In genomic region chr4:1289232-1290164, GRCh38 we compare ENCODE assay signal across 1 cellular context.
TF ChIP-seq lines count a peak whose summit lies in the region.

Gene MAEA (plus strand): TSS chr4:1289891. CDS start chr4:1289914, 23 bp downstream.

TF ChIP-seq in HepG2, 621 proteins besides CTCF, POLR2A, EP300 and RAD21 (continued from another document and continues in another):
- TF ChIP-seq, protein P1, sequence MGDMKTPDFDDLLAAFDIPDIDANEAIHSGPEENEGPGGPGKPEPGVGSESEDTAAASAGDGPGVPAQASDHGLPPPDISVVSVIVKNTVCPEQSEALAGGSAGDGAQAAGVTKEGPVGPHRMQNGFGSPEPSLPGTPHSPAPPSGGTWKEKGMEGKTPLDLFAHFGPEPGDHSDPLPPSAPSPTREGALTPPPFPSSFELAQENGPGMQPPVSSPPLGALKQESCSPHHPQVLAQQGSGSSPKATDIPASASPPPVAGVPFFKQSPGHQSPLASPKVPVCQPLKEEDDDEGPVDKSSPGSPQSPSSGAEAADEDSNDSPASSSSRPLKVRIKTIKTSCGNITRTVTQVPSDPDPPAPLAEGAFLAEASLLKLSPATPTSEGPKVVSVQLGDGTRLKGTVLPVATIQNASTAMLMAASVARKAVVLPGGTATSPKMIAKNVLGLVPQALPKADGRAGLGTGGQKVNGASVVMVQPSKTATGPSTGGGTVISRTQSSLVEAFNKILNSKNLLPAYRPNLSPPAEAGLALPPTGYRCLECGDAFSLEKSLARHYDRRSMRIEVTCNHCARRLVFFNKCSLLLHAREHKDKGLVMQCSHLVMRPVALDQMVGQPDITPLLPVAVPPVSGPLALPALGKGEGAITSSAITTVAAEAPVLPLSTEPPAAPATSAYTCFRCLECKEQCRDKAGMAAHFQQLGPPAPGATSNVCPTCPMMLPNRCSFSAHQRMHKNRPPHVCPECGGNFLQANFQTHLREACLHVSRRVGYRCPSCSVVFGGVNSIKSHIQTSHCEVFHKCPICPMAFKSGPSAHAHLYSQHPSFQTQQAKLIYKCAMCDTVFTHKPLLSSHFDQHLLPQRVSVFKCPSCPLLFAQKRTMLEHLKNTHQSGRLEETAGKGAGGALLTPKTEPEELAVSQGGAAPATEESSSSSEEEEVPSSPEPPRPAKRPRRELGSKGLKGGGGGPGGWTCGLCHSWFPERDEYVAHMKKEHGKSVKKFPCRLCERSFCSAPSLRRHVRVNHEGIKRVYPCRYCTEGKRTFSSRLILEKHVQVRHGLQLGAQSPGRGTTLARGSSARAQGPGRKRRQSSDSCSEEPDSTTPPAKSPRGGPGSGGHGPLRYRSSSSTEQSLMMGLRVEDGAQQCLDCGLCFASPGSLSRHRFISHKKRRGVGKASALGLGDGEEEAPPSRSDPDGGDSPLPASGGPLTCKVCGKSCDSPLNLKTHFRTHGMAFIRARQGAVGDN (CRISPR knock-in tag; IDR thresholded peaks at IDR 0.05), result peak; percentile 76
- TF ChIP-seq, protein P2, sequence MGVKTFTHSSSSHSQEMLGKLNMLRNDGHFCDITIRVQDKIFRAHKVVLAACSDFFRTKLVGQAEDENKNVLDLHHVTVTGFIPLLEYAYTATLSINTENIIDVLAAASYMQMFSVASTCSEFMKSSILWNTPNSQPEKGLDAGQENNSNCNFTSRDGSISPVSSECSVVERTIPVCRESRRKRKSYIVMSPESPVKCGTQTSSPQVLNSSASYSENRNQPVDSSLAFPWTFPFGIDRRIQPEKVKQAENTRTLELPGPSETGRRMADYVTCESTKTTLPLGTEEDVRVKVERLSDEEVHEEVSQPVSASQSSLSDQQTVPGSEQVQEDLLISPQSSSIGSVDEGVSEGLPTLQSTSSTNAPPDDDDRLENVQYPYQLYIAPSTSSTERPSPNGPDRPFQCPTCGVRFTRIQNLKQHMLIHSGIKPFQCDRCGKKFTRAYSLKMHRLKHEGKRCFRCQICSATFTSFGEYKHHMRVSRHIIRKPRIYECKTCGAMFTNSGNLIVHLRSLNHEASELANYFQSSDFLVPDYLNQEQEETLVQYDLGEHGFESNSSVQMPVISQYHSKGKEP (CRISPR knock-in tag; IDR thresholded peaks at IDR 0.05), result no peak
- TF ChIP-seq, protein P3, sequence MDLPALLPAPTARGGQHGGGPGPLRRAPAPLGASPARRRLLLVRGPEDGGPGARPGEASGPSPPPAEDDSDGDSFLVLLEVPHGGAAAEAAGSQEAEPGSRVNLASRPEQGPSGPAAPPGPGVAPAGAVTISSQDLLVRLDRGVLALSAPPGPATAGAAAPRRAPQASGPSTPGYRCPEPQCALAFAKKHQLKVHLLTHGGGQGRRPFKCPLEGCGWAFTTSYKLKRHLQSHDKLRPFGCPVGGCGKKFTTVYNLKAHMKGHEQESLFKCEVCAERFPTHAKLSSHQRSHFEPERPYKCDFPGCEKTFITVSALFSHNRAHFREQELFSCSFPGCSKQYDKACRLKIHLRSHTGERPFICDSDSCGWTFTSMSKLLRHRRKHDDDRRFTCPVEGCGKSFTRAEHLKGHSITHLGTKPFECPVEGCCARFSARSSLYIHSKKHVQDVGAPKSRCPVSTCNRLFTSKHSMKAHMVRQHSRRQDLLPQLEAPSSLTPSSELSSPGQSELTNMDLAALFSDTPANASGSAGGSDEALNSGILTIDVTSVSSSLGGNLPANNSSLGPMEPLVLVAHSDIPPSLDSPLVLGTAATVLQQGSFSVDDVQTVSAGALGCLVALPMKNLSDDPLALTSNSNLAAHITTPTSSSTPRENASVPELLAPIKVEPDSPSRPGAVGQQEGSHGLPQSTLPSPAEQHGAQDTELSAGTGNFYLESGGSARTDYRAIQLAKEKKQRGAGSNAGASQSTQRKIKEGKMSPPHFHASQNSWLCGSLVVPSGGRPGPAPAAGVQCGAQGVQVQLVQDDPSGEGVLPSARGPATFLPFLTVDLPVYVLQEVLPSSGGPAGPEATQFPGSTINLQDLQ (CRISPR knock-in tag; IDR thresholded peaks at IDR 0.05), result no peak
- TF ChIP-seq TBX2 (CRISPR knock-in tag; IDR thresholded peaks at IDR 0.05; ENCODE audit: borderline replicate concordance), result no peak
- TF ChIP-seq, protein P4, sequence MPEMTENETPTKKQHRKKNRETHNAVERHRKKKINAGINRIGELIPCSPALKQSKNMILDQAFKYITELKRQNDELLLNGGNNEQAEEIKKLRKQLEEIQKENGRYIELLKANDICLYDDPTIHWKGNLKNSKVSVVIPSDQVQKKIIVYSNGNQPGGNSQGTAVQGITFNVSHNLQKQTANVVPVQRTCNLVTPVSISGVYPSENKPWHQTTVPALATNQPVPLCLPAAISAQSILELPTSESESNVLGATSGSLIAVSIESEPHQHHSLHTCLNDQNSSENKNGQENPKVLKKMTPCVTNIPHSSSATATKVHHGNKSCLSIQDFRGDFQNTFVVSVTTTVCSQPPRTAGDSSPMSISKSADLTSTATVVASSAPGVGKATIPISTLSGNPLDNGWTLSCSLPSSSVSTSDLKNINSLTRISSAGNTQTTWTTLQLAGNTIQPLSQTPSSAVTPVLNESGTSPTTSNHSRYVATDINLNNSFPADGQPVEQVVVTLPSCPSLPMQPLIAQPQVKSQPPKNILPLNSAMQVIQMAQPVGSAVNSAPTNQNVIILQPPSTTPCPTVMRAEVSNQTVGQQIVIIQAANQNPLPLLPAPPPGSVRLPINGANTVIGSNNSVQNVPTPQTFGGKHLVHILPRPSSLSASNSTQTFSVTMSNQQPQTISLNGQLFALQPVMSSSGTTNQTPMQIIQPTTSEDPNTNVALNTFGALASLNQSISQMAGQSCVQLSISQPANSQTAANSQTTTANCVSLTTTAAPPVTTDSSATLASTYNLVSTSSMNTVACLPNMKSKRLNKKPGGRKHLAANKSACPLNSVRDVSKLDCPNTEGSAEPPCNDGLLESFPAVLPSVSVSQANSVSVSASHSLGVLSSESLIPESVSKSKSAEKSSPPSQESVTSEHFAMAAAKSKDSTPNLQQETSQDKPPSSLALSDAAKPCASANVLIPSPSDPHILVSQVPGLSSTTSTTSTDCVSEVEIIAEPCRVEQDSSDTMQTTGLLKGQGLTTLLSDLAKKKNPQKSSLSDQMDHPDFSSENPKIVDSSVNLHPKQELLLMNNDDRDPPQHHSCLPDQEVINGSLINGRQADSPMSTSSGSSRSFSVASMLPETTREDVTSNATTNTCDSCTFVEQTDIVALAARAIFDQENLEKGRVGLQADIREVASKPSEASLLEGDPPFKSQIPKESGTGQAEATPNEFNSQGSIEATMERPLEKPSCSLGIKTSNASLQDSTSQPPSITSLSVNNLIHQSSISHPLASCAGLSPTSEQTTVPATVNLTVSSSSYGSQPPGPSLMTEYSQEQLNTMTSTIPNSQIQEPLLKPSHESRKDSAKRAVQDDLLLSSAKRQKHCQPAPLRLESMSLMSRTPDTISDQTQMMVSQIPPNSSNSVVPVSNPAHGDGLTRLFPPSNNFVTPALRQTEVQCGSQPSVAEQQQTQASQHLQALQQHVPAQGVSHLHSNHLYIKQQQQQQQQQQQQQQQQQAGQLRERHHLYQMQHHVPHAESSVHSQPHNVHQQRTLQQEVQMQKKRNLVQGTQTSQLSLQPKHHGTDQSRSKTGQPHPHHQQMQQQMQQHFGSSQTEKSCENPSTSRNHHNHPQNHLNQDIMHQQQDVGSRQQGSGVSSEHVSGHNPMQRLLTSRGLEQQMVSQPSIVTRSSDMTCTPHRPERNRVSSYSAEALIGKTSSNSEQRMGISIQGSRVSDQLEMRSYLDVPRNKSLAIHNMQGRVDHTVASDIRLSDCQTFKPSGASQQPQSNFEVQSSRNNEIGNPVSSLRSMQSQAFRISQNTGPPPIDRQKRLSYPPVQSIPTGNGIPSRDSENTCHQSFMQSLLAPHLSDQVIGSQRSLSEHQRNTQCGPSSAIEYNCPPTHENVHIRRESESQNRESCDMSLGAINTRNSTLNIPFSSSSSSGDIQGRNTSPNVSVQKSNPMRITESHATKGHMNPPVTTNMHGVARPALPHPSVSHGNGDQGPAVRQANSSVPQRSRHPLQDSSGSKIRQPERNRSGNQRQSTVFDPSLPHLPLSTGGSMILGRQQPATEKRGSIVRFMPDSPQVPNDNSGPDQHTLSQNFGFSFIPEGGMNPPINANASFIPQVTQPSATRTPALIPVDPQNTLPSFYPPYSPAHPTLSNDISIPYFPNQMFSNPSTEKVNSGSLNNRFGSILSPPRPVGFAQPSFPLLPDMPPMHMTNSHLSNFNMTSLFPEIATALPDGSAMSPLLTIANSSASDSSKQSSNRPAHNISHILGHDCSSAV (CRISPR knock-in tag; IDR thresholded peaks at IDR 0.05; ENCODE audit: borderline replicate concordance), result no peak
- TF ChIP-seq GLI4 (CRISPR knock-in tag; IDR thresholded peaks at IDR 0.05; ENCODE audit: borderline replicate concordance), result no peak
- no peak; the same call in 1 of the 2 replicates for TF ChIP-seq JDP2 (CRISPR knock-in tag; IDR thresholded peaks at IDR 0.05; ENCODE audit: borderline replicate concordance)
- TF ChIP-seq, protein P5, sequence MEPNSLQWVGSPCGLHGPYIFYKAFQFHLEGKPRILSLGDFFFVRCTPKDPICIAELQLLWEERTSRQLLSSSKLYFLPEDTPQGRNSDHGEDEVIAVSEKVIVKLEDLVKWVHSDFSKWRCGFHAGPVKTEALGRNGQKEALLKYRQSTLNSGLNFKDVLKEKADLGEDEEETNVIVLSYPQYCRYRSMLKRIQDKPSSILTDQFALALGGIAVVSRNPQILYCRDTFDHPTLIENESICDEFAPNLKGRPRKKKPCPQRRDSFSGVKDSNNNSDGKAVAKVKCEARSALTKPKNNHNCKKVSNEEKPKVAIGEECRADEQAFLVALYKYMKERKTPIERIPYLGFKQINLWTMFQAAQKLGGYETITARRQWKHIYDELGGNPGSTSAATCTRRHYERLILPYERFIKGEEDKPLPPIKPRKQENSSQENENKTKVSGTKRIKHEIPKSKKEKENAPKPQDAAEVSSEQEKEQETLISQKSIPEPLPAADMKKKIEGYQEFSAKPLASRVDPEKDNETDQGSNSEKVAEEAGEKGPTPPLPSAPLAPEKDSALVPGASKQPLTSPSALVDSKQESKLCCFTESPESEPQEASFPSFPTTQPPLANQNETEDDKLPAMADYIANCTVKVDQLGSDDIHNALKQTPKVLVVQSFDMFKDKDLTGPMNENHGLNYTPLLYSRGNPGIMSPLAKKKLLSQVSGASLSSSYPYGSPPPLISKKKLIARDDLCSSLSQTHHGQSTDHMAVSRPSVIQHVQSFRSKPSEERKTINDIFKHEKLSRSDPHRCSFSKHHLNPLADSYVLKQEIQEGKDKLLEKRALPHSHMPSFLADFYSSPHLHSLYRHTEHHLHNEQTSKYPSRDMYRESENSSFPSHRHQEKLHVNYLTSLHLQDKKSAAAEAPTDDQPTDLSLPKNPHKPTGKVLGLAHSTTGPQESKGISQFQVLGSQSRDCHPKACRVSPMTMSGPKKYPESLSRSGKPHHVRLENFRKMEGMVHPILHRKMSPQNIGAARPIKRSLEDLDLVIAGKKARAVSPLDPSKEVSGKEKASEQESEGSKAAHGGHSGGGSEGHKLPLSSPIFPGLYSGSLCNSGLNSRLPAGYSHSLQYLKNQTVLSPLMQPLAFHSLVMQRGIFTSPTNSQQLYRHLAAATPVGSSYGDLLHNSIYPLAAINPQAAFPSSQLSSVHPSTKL (CRISPR knock-in tag; IDR thresholded peaks at IDR 0.05), result no peak
- TF ChIP-seq ZBTB40 (IDR thresholded peaks at IDR 0.05), result no peak
- peak; percentile 27; the same call in 1 of the 2 replicates for TF ChIP-seq ZBTB40 (CRISPR knock-in tag; IDR thresholded peaks at IDR 0.05)
- TF ChIP-seq DR1 (CRISPR knock-in tag; IDR thresholded peaks at IDR 0.05), result peak; percentile 63
- peak; percentile 14; the same call in 1 of the 2 replicates for TF ChIP-seq ISL2 (CRISPR knock-in tag; IDR thresholded peaks at IDR 0.05)
- TF ChIP-seq BRD4 (CRISPR knock-in tag; IDR thresholded peaks at IDR 0.05), result no peak
- no peak for TF ChIP-seq GTF2F1 (IDR thresholded peaks at IDR 0.05; ENCODE audit: low read length)
- TF ChIP-seq ZNF556 (CRISPR knock-in tag; IDR thresholded peaks at IDR 0.05; ENCODE audit: borderline replicate concordance), result no peak
- no peak for TF ChIP-seq TAF15 (IDR thresholded peaks at IDR 0.05; ENCODE audit: low read depth, low read length, poor library complexity, severe bottlenecking)
- TF ChIP-seq POGZ (CRISPR knock-in tag; IDR thresholded peaks at IDR 0.05), result peak; percentile 65
